ENCODE assay signal across 8 cellular contexts in the genomic region with DNA sequence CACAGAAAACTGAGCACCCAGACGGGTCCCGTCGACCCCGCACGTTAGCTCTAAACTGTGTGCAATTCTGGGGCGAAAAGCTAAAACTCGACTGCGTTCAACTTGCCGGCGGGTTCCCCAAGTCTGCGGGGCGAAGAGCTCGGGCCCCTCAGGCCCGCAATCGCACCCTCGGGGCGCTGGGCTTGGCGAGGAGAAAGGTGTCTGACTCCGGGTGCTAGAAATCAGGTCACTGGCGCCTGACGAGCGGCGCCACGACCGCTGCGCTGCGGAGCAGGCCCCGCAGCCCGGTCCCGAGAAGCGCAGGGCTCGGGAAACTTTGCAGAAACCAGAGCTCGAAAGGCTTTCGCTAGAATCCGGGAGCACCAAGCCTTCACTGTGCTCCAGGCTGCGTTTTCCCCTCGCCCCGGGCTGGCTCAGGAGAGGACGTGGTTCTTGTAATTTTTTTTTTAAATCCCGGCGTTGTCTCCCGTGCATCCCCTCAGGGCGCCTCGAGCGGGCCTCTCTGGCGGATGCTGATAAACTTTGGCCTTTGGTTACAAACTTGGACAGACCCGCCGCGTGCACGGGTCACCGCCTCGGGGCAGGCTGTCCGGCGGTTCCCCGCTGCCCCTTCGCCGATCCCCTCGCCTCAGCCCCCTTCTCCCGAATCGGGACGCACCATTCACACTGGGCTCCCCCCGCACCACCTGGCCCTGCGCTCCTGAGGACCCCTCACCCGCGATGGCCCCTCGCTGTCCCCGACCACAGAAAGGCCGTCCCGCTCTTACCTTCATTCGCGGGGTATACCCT. TPM values are rescaled to one million over a fixed set of nuclear protein-coding genes. Genes with fewer than 3 reads are reported as not detected.
DNase-seq lines count a peak whose midpoint lies in the region; ATAC-seq and TF ChIP-seq lines count a peak whose summit lies in the region.

No MANE protein-coding gene starts in this region.

- ATAC-seq in GM18505 (IDR thresholded peaks at IDR 0.05; ENCODE audit: unreplicated experiment) (peak; percentile 2), Right ventricle myocardium superior (ENCODE audit: poor library complexity) (peak; percentile 9)

- peak overlapping the region; percentile 48 for H3K4me3 ChIP-seq in ovary

- no peak for TF ChIP-seq CTCF in ovary (IDR thresholded peaks at IDR 0.05)

- CTCF ChIA-PET in HEK293T (lab: Yijun Ruan, JAX), result no interaction called here

- TF ChIP-seq EP300 in ovary (IDR thresholded peaks at IDR 0.05), result no peak

- DNase-seq in HEK293T (ENCODE audit: extremely low spot score) (peak; percentile 23), NCI-H460 (ENCODE audit: extremely low read depth, low read depth) (peak; percentile 13), Right ventricle myocardium superior (peak; percentile 45), ovary (peak in 4 of 5 donors; percentile 36 to 68 (median 44)), GM19238 (ENCODE audit: insufficient read length, low spot score) (no peak), middle frontal gyrus (ENCODE audit: extremely low spot score, low spot score) (no peak)
- peak; percentile 40 for DNase-seq in activated naive CD4-positive, alpha-beta T cell treated with anti-CD3 and anti-CD28 coated beads, Interleukin-2, amount 50 U/mL, for 16 hours

- intact Hi-C loops in Right ventricle myocardium superior (cut with DNase I), result loop anchor here (5.0 to 10.0 kb wide), 3 partner anchors 467 to 1834 kb away; no protein-coding TSS in a partner anchor
- intact Hi-C loops in ovary (cut with DNase I), result loop anchor here (2.0 to 10.0 kb wide), 8 partner anchors 396 to 1837 kb away; no protein-coding TSS in a partner anchor

- no peaks in the 10 kb centered on the region for H3K27me3 ChIP-seq in ovary

- no peaks in the 10 kb centered on the region for H3K9me3 ChIP-seq in ovary

- WGBS in ovary, 3 donors, result 0 to 1% (median 0%) methylated on average over 58 to 71 of the region's 71 CpGs

- POLR2A ChIA-PET in HEK293T (lab: Yijun Ruan, JAX), result interaction anchor here (1.3 kb wide), 1 partner anchor 95 kb away, joined by 4 read pairs; no protein-coding TSS in a partner anchor

- TF ChIP-seq POLR2A in GM18505 (IDR thresholded peaks at IDR 0.05; ENCODE audit: borderline replicate concordance, extremely low read depth, insufficient read depth, insufficient read length), result no peak
- no peak for TF ChIP-seq POLR2A in ovary (IDR thresholded peaks at IDR 0.05)

- H3K36me3 ChIP-seq in ovary, result no peaks in the 10 kb centered on the region

- H3K27ac ChIP-seq in ovary, result peak overlapping the region; percentile 44 to 47

- peaks cover 12% of the 10 kb centered on the region for H3K4me1 ChIP-seq in ovary (ENCODE audit: insufficient read depth)

TF ChIP-seq in HEK293T, 16 proteins besides CTCF, POLR2A, EP300 and RAD21:
- TF ChIP-seq FOXK2 (IDR thresholded peaks at IDR 0.05) (no peak), SUZ12 (IDR thresholded peaks at IDR 0.05) (no peak), ARNT (IDR thresholded peaks at IDR 0.05) (no peak), L3MBTL2 (conservative IDR thresholded peaks at IDR 0.05) (peak; percentile 31; the same call in 1 of the 2 replicates), TARDBP (IDR thresholded peaks at IDR 0.05) (no peak), ELF4 (IDR thresholded peaks at IDR 0.05) (no peak), BHLHE40 (IDR thresholded peaks at IDR 0.05; ENCODE audit: borderline replicate concordance) (no peak), CTBP1 (IDR thresholded peaks at IDR 0.05; ENCODE audit: borderline replicate concordance) (no peak)

RNA-seq across cellular contexts. Expression of a gene that starts 0.5 kb away (rescaled TPM):
- total RNA-seq in NCI-H460 (2014; rRNA removed; shearing (Covaris generic)), result 59.3 and 59.9 TPM in 2 replicates
- polyA plus RNA-seq in NCI-H460 (2014; cell fraction: nucleus; rRNA removed), result 19.8 and 66.7 TPM in 2 replicates
- 11.9 TPM for total RNA-seq in Right ventricle myocardium superior
- 10 to 100 TPM; 12.3 to 39.3 (median 25.1) TPM for total RNA-seq in ovary
- 10 to 100 TPM; 11.3 to 24.9 TPM for polyA plus RNA-seq in ovary

Comparison
In these comparisons a context has a peak if more than half of its experiments do, and no peak if none do; other contexts are left out.
1. DNase-seq: peak in HEK293T (single experiment), NCI-H460 (single experiment), activated naive CD4-positive, alpha-beta T cell treated with anti-CD3 and anti-CD28 coated beads, Interleukin-2, amount 50 U/mL, for 16 hours (single experiment), Right ventricle myocardium superior (single experiment) and ovary (4 of 5); none in GM19238 (single experiment) and middle frontal gyrus (single experiment).